1 cellular context compared by ENCODE assay signal in genomic region chr1:10032590-10033358, GRCh38.
TF ChIP-seq lines count a peak whose summit lies in the region.

Gene UBE4B, plus strand, starts transcription at chr1:10032958. Its CDS starts 713 bp downstream, at chr1:10033671.

TF ChIP-seq in GM12878, 131 proteins besides CTCF, POLR2A, EP300 and RAD21 (continued from another document and continues in another):
- TF ChIP-seq KAT2A (conservative IDR thresholded peaks at IDR 0.05; ENCODE audit: control insufficient read depth, low read depth, low read length), result no peak
- TF ChIP-seq GATAD2B (conservative IDR thresholded peaks at IDR 0.05; ENCODE audit: low read depth), result peak; percentile 81
- peak; percentile 83 for TF ChIP-seq SMC3 (IDR thresholded peaks at IDR 0.05; ENCODE audit: borderline replicate concordance, low read length)
- TF ChIP-seq STAT1 (conservative IDR thresholded peaks at IDR 0.05), result peak; percentile 66; the same call in 1 of the 2 replicates
- peak; percentile 67 for TF ChIP-seq DPF2 (IDR thresholded peaks at IDR 0.05)
- TF ChIP-seq BCLAF1 (IDR thresholded peaks at IDR 0.05), result no peak
- TF ChIP-seq ZNF622 (IDR thresholded peaks at IDR 0.05), result no peak
- TF ChIP-seq BCL3 (IDR thresholded peaks at IDR 0.05; ENCODE audit: borderline replicate concordance, insufficient read depth, low read depth, low read length, poor library complexity, severe bottlenecking), result no peak
- 0 out of 2 replicates have a peak, but pooled peaks have one; percentile 48 for TF ChIP-seq TCF12 (IDR thresholded peaks at IDR 0.05; ENCODE audit: low read depth, low read length)
- TF ChIP-seq CBX5 (IDR thresholded peaks at IDR 0.05; ENCODE audit: low read depth), result no peak
- peak; percentile 71 for TF ChIP-seq BMI1 (IDR thresholded peaks at IDR 0.05; ENCODE audit: borderline replicate concordance)
- peak; percentile 58 for TF ChIP-seq NR2F1 (conservative IDR thresholded peaks at IDR 0.05)
- peak; percentile 61 for TF ChIP-seq ZBTB11 (CRISPR knock-in tag; IDR thresholded peaks at IDR 0.05)
- no peak for TF ChIP-seq ELK1 (IDR thresholded peaks at IDR 0.05; ENCODE audit: low read depth, low read length)
- TF ChIP-seq ATF2 (IDR thresholded peaks at IDR 0.05; ENCODE audit: low read length), result no peak
- TF ChIP-seq JUND (IDR thresholded peaks at IDR 0.05; ENCODE audit: low read depth, low read length), result no peak
- TF ChIP-seq SPI1 (IDR thresholded peaks at IDR 0.05; ENCODE audit: borderline replicate concordance, insufficient read depth, low read depth, low read length), result peak; percentile 46; the same call in 1 of the 2 replicates
- peak; percentile 68 for TF ChIP-seq KLF5 (IDR thresholded peaks at IDR 0.05; ENCODE audit: partially characterized antibody)
- TF ChIP-seq ZNF274 (IDR thresholded peaks at IDR 0.05; ENCODE audit: insufficient read depth, insufficient read length), result no peak
- peak; percentile 67; the same call in 1 of the 2 replicates for TF ChIP-seq ZNF24 (IDR thresholded peaks at IDR 0.05)
- no peak for TF ChIP-seq IKZF2 (IDR thresholded peaks at IDR 0.05)
- no peak for TF ChIP-seq ZBED1 (IDR thresholded peaks at IDR 0.05; ENCODE audit: borderline replicate concordance)
- no peak for TF ChIP-seq RCOR1 (conservative IDR thresholded peaks at IDR 0.05; ENCODE audit: low read depth, low read length)
- TF ChIP-seq SP1 (IDR thresholded peaks at IDR 0.05; ENCODE audit: low read depth, low read length), result peak; percentile 60
- TF ChIP-seq STAT3 (IDR thresholded peaks at IDR 0.05; ENCODE audit: low read depth, low read length), result no peak
- TF ChIP-seq FOXK2 (IDR thresholded peaks at IDR 0.05), result peak; percentile 71
- no peak for TF ChIP-seq NBN (IDR thresholded peaks at IDR 0.05)
- TF ChIP-seq ZNF384 (IDR thresholded peaks at IDR 0.05; ENCODE audit: borderline replicate concordance, low read depth, low read length), result no peak
- no peak for TF ChIP-seq CEBPZ (IDR thresholded peaks at IDR 0.05; ENCODE audit: low read depth, low read length)
- TF ChIP-seq BCL11A (IDR thresholded peaks at IDR 0.05; ENCODE audit: low read depth, low read length), result no peak
- TF ChIP-seq CHD1 (IDR thresholded peaks at IDR 0.05; ENCODE audit: low read depth, low read length), result 0 out of 2 replicates have a peak, but pooled peaks have one; percentile 42
- TF ChIP-seq ZNF217 (IDR thresholded peaks at IDR 0.05), result 0 out of 2 replicates have a peak, but pooled peaks have one; percentile 32
- peak; percentile 40 for TF ChIP-seq SMAD1 (IDR thresholded peaks at IDR 0.05; ENCODE audit: low read depth, partially characterized antibody)
- no peak for TF ChIP-seq CEBPB (IDR thresholded peaks at IDR 0.05; ENCODE audit: borderline replicate concordance in 1 of 2, low read depth in 2 of 2, low read length in 2 of 2)
- peak; percentile 60; the same call in 1 of the 2 replicates for TF ChIP-seq CHD2 (IDR thresholded peaks at IDR 0.05; ENCODE audit: borderline replicate concordance, low read depth, low read length)
- TF ChIP-seq MYB (IDR thresholded peaks at IDR 0.05; ENCODE audit: borderline replicate concordance, low read depth, low read length), result no peak
- peak; percentile 83 for TF ChIP-seq NRF1 (conservative IDR thresholded peaks at IDR 0.05; ENCODE audit: low read depth, low read length)
- TF ChIP-seq CHD4 (IDR thresholded peaks at IDR 0.05), result no peak
- TF ChIP-seq ZNF687 (IDR thresholded peaks at IDR 0.05), result peak; percentile 53; the same call in 1 of the 2 replicates
- peak; percentile 26; the same call in 1 of the 2 replicates for TF ChIP-seq PKNOX1 (IDR thresholded peaks at IDR 0.05)
- no peak for TF ChIP-seq JUNB (IDR thresholded peaks at IDR 0.05)
- TF ChIP-seq CREB1 (IDR thresholded peaks at IDR 0.05; ENCODE audit: low read depth), result peak; percentile 54; the same call in 1 of the 2 replicates
